10 cellular contexts compared by ENCODE assay signal in genomic region chr6:11535801-11536230, GRCh38. TPM values are rescaled to one million over a fixed set of nuclear protein-coding genes. Genes with fewer than 3 reads are reported as not detected.
DNase-seq lines count a peak whose midpoint lies in the region; ATAC-seq and TF ChIP-seq lines count a peak whose summit lies in the region.
"Had no signal": no experiment of that assay in that cellular context is flagged by ENCODE, and none has a peak within 500 bp of the region (broad histone marks: within the 10 kb centered on the region; RNA-seq: fewer than 3 reads in every experiment).

No MANE protein-coding gene starts in this region.

- H3K4me1 Mint-ChIP-seq in type B pancreatic cell (ENCODE audit: unreplicated experiment) = no peaks in the 10 kb centered on the region

- no peak overlapping the region for H3K4me3 ChIP-seq in fibroblast of mammary gland (ENCODE audit: control insufficient read depth, low read depth, low read length)

- no peaks in the 10 kb centered on the region for H3K9me3 Mint-ChIP-seq in type B pancreatic cell

- no peak for ATAC-seq in HG03520 (IDR thresholded peaks at IDR 0.05; ENCODE audit: unreplicated experiment)

- peaks cover 25% of the 10 kb centered on the region for H3K27me3 Mint-ChIP-seq in type B pancreatic cell

- peak; percentile 4 for DNase-seq in stimulated activated CD4-positive, alpha-beta T cell treated with anti-CD3 and anti-CD28 coated beads, Interleukin-15, amount 100 ng/mL, for 24 hours
- DNase-seq in stimulated activated CD4-positive, alpha-beta T cell treated with anti-CD3 and anti-CD28 coated beads, Interleukin-12 subunit alpha, Interleukin-12 subunit beta, amount 100 ng/mL, for 4 hours = no peak
- DNase-seq in SKM-1 treated with dmso at 0.1 percent for 144 hours (lab: John Stamatoyannopoulos, UW; ENCODE audit: unreplicated experiment) = peak; percentile 81
- DNase-seq in fibroblast of mammary gland (ENCODE audit: low read depth) = peak; percentile 52
- DNase-seq in type B pancreatic cell (ENCODE audit: extremely low spot score, unreplicated experiment) = no peak
- no peak for DNase-seq in NCI-H510A (lab: John Stamatoyannopoulos, UW)
- no peak for DNase-seq in T-helper 1 cell
- DNase-seq: DMS79 treated with DMSO at 0.1 percent for 48 hours, NCI-H146 had no signal

- peak overlapping the region; percentile 79 for H3K4me3 Mint-ChIP-seq in type B pancreatic cell

- TF ChIP-seq CTCF in fibroblast of mammary gland (conservative IDR thresholded peaks at IDR 0.05; ENCODE audit: control insufficient read depth, insufficient read depth, low read depth, low read length) (no peak), type B pancreatic cell (conservative IDR thresholded peaks at IDR 0.05) (no peak)

- H3K36me3 Mint-ChIP-seq in type B pancreatic cell = no peaks in the 10 kb centered on the region

- no peak overlapping the region for H3K27ac Mint-ChIP-seq in type B pancreatic cell

RNA-seq across cellular contexts. Expression of gene TMEM170B, which starts 1.7 kb away (rescaled TPM):
- total RNA-seq in type B pancreatic cell (ENCODE audit: low replicate concordance) = 2.1 and 4.0 TPM in 2 replicates

Comparison
In these comparisons a context has a peak if more than half of its experiments do, and no peak if none do; other contexts are left out.
1. DNase-seq: peak in stimulated activated CD4-positive, alpha-beta T cell treated with anti-CD3 and anti-CD28 coated beads, Interleukin-15, amount 100 ng/mL, for 24 hours (single experiment), SKM-1 treated with dmso at 0.1 percent for 144 hours (single experiment) and fibroblast of mammary gland (single experiment); none in stimulated activated CD4-positive, alpha-beta T cell treated with anti-CD3 and anti-CD28 coated beads, Interleukin-12 subunit alpha, Interleukin-12 subunit beta, amount 100 ng/mL, for 4 hours (single experiment), type B pancreatic cell (single experiment), NCI-H510A (single experiment) and T-helper 1 cell (0 of 5).